ENCODE assay signal across 16 cellular contexts in genomic region chr11:8676458-8676857, GRCh38. TPM values are rescaled to one million over a fixed set of nuclear protein-coding genes. Genes with fewer than 3 reads are reported as not detected.
A peak's percentile ranks its signal among the peaks of the same experiment; 100 is the strongest.
DNase-seq lines count a peak whose midpoint lies in the region; ATAC-seq, FAIRE-seq and TF ChIP-seq lines count a peak whose summit lies in the region.
"Had no signal": no experiment of that assay in that cellular context is flagged by ENCODE, and none has a peak within 500 bp of the region (broad histone marks: within the 10 kb centered on the region; RNA-seq: fewer than 3 reads in every experiment).

No MANE protein-coding gene starts in this region.

- no peaks in the 10 kb centered on the region for H3K79me1 ChIP-seq in H9 (ENCODE audit: insufficient read depth, low read depth, low read length, poor library complexity, severe bottlenecking)
- H3K79me1 ChIP-seq in mesendoderm (ENCODE audit: low read length), result no peaks in the 10 kb centered on the region

- H3K23me2 ChIP-seq in H9 (ENCODE audit: insufficient read length, low read depth, low read length, poor library complexity, severe bottlenecking), result no peaks in the 10 kb centered on the region

- no peaks in the 10 kb centered on the region for H3K79me2 ChIP-seq in H9 (ENCODE audit: insufficient read depth, low read length)
- peaks cover 2% of the 10 kb centered on the region for H3K79me2 ChIP-seq in K562 (ENCODE audit: control insufficient read depth, insufficient read depth, low read length)
- H3K79me2 ChIP-seq in mesendoderm (ENCODE audit: control insufficient read depth, insufficient read depth, low read length), result no peaks in the 10 kb centered on the region

- no TSS peak for BruUV-seq in K562 (replicated peaks; lab: Mats Ljungman, UMichigan)

- H3K4me3 Mint-ChIP-seq in H9, result no peak overlapping the region
- H3K4me3 Mint-ChIP-seq: CD4-positive, alpha-beta memory T cell had no signal

- in situ Hi-C loops in K562 (cut with MboI), result no loop called here

- H4K91ac ChIP-seq in H9 (ENCODE audit: insufficient read length, low read depth, low read length), result no peak overlapping the region

- H2AFZ ChIP-seq in H9 (ENCODE audit: low read length) (no peak overlapping the region), K562 (ENCODE audit: low read depth, low read length) (no peak overlapping the region)

- no peaks in the 10 kb centered on the region for H3K27me3 ChIP-seq in H9 (ENCODE audit: insufficient read depth, low read length)
- no peaks in the 10 kb centered on the region for H3K27me3 ChIP-seq in K562 (ENCODE audit: control insufficient read depth in 2 of 2, insufficient read depth in 2 of 2, low read length in 2 of 2)
- no peaks in the 10 kb centered on the region for H3K27me3 ChIP-seq in mesendoderm (ENCODE audit: insufficient read depth, low read length, poor library complexity)

- peak overlapping the region in 2 of 3 experiments; percentile 9 to 78; a peak in 4 of 7 replicates for H3K27ac Mint-ChIP-seq in H9

- H2BK5ac ChIP-seq in H9 (ENCODE audit: insufficient read length, low read length) (no peak overlapping the region), mesendoderm (ENCODE audit: low read length) (no peak overlapping the region)

- no peak overlapping the region for H2BK20ac ChIP-seq in H9 (ENCODE audit: low read depth, low read length, poor library complexity, severe bottlenecking)

- H3K14ac ChIP-seq in H9 (ENCODE audit: insufficient read depth, low read length), result no peak overlapping the region

- H3K36me3 Mint-ChIP-seq in H9 (ENCODE audit: insufficient read depth in 1 of 3, low read depth in 3 of 3), result peaks cover 5 to 9% (median 8%) of the 10 kb centered on the region in 3 experiments

- H2AK5ac ChIP-seq in H9 (ENCODE audit: insufficient read length, low read length) (no peak overlapping the region), mesendoderm (ENCODE audit: low read length) (no peak overlapping the region)

- CTCF ChIA-PET in K562 (lab: Yijun Ruan, JAX; ENCODE audit: low intra/inter-chr PET ratio), result no interaction called here

- peaks cover 3% of the 10 kb centered on the region for H3K9me1 ChIP-seq in K562 (ENCODE audit: control insufficient read depth, insufficient read depth, low read length)

- no CpG with 5 or more reads among the region's 1 CpG for WGBS in H9 (ENCODE audit: extremely low coverage, insufficient read length, low lambda C conversion rate)
- WGBS in K562 (ENCODE audit: insufficient coverage, low coverage, missing lambda C conversion rate), result 67% methylated on average over 1 of the region's 1 CpG
- no CpG with 5 or more reads among the region's 1 CpG for WGBS in mesendoderm (ENCODE audit: extremely low coverage, insufficient coverage, low lambda C conversion rate)

- intact Hi-C loops in K562 (cut with micrococcal nuclease) (no loop called here), kidney (cut with DNase I) (no loop called here)

- FAIRE-seq in K562 (lab: Jason Lieb, UNC) (no peak), kidney (lab: Jason Lieb, UNC) (no peak)
- FAIRE-seq: GM12891, GM18507 had no signal

- H4K8ac ChIP-seq in H9 (replicated peaks; ENCODE audit: insufficient read length, low read depth, low read length) (no peak overlapping the region), mesendoderm (ENCODE audit: low read depth, low read length) (no peak overlapping the region)

- H3K4ac ChIP-seq in H9 (ENCODE audit: low read depth, low read length) (no peak overlapping the region), mesendoderm (ENCODE audit: low read depth, low read length) (no peak overlapping the region)

- H3K9ac ChIP-seq in H9 (ENCODE audit: extremely low read depth, insufficient read length, low read length) (no peak overlapping the region), K562 (ENCODE audit: insufficient read depth in 1 of 2, low read depth in 2 of 2, low read length in 2 of 2) (no peak overlapping the region), mesendoderm (ENCODE audit: low read length) (no peak overlapping the region), kidney (ENCODE audit: low read length in 2 of 2) (no peak overlapping the region)

- H2BK15ac ChIP-seq in H9 (ENCODE audit: low read depth, low read length) (no peak overlapping the region), mesendoderm (replicated peaks; ENCODE audit: low read depth) (no peak overlapping the region)

- DNase-seq in H9 (no peak), K562 (ENCODE audit: extremely low read depth in 1 of 4, low spot score in 3 of 4) (no peak), mesendoderm (no peak), kidney (no peak)
- DNase-seq: C1 segment of cervical spinal cord; Calu3; CD4-positive, alpha-beta memory T cell; COR-L47; DMS53; DMS79 treated with DMSO at 0.1 percent for 48 hours; GF-D8; HCEC 1CT had no signal

- no peak overlapping the region for H3K4me3 ChIP-seq in K562
- no peak overlapping the region for H3K4me3 ChIP-seq in mesendoderm (ENCODE audit: low read length)
- no peak overlapping the region for H3K4me3 ChIP-seq in kidney (ENCODE audit: low read length in 2 of 2)

- H3K56ac ChIP-seq in H9 (ENCODE audit: insufficient read length, low read depth, low read length) (no peak overlapping the region), mesendoderm (ENCODE audit: low read length) (peak overlapping the region; percentile 36)

- H4K20me1 ChIP-seq in H9 (ENCODE audit: control insufficient read depth, insufficient read depth, insufficient read length), result no peaks in the 10 kb centered on the region
- no peaks in the 10 kb centered on the region for H4K20me1 ChIP-seq in K562 (replicated peaks; ENCODE audit: control insufficient read depth, insufficient read depth, low read length)

- H4K5ac ChIP-seq in H9 (ENCODE audit: insufficient read length, low read depth, low read length) (no peak overlapping the region), mesendoderm (ENCODE audit: low read length) (no peak overlapping the region)

- H3K36me3 ChIP-seq in K562 (ENCODE audit: control insufficient read depth, insufficient read depth, low read length) (peaks cover 8% of the 10 kb centered on the region; the same call in 1 of the 3 replicates), mesendoderm (ENCODE audit: control insufficient read depth, insufficient read depth, low read length) (no peaks in the 10 kb centered on the region), kidney (ENCODE audit: control insufficient read depth in 1 of 2, insufficient read depth in 2 of 2, low read length in 2 of 2) (peaks cover 0 to 7% of the 10 kb centered on the region in 2 donors)

- H3K4me1 ChIP-seq in H9 (ENCODE audit: insufficient read depth, low read length) (peaks cover 9% of the 10 kb centered on the region; the same call in 1 of the 2 replicates), K562 (replicated peaks in 1 of 2; ENCODE audit: control insufficient read depth in 2 of 2, insufficient read depth in 2 of 2, low read length in 2 of 2) (no peaks in the 10 kb centered on the region; a peak in 1 of 5 replicates), mesendoderm (ENCODE audit: control insufficient read depth, low read depth, low read length) (peaks cover 7% of the 10 kb centered on the region), kidney (ENCODE audit: control insufficient read depth in 1 of 2, insufficient read depth in 1 of 2, low read depth in 1 of 2, low read length in 2 of 2) (peaks cover under 1 to 4% of the 10 kb centered on the region in 2 donors)

- peaks cover 28% of the 10 kb centered on the region in 2 experiments for H3K4me1 Mint-ChIP-seq in H9

- H3K27ac ChIP-seq in H9 (ENCODE audit: insufficient read length, low read depth, low read length) (no peak overlapping the region), K562 (ENCODE audit: extremely low read depth, low read depth, low read length) (no peak overlapping the region), mesendoderm (ENCODE audit: low read depth, low read length) (no peak overlapping the region), kidney (ENCODE audit: low read depth in 2 of 2, low read length in 2 of 2) (no peak overlapping the region)

- TF ChIP-seq EP300 in K562 (IDR thresholded peaks at IDR 0.05; ENCODE audit: low read length), result no peak

- no peak overlapping the region for H2BK120ac ChIP-seq in H9 (ENCODE audit: low read depth, low read length, poor library complexity, severe bottlenecking)
- no peak overlapping the region for H2BK120ac ChIP-seq in mesendoderm (ENCODE audit: low read depth, low read length)

- peaks cover 0 to 1% of the 10 kb centered on the region in 2 experiments; a peak in 1 of 5 replicates for H3K9me3 Mint-ChIP-seq in H9
- H3K9me3 Mint-ChIP-seq: CD4-positive, alpha-beta memory T cell had no signal

- no peak for ATAC-seq in K562
- no peak for ATAC-seq in HG03442 (IDR thresholded peaks at IDR 0.05; ENCODE audit: unreplicated experiment)
- no peak for ATAC-seq in HG02870 (IDR thresholded peaks at IDR 0.05; ENCODE audit: unreplicated experiment)

- no peak for TF ChIP-seq POLR2A in K562 (conservative IDR thresholded peaks at IDR 0.05)

- H3K4me2 ChIP-seq in H9 (ENCODE audit: insufficient read depth, insufficient read length, low read length) (no peak overlapping the region), K562 (ENCODE audit: insufficient read depth, low read length) (no peak overlapping the region), mesendoderm (ENCODE audit: low read length) (no peak overlapping the region)

- TF ChIP-seq CTCF in H9 (conservative IDR thresholded peaks at IDR 0.05), result no peak
- no peak for TF ChIP-seq CTCF in K562 (IDR thresholded peaks at IDR 0.05 in 2 of 3, conservative IDR thresholded peaks at IDR 0.05 in 1 of 3; ENCODE audit: insufficient read depth in 2 of 3, low read depth in 1 of 3, low read length in 3 of 3)
- no peak for TF ChIP-seq CTCF in kidney (IDR thresholded peaks at IDR 0.05; ENCODE audit: borderline replicate concordance, extremely low read depth, insufficient read depth)

- H3K18ac ChIP-seq in H9 (ENCODE audit: insufficient read length, low read depth, low read length), result no peak overlapping the region
- H3K18ac ChIP-seq in mesendoderm (ENCODE audit: low read length), result no peak overlapping the region

- POLR2A ChIA-PET in K562 (lab: Yijun Ruan, JAX), result no interaction called here

- no peak overlapping the region for H2BK12ac ChIP-seq in H9 (ENCODE audit: insufficient read length, low read depth, low read length)

- no peak for TF ChIP-seq RAD21 in K562 (CRISPR knock-in tag; conservative IDR thresholded peaks at IDR 0.05 in 1 of 2, IDR thresholded peaks at IDR 0.05 in 1 of 2)

- H3K23ac ChIP-seq in H9 (ENCODE audit: insufficient read length, low read depth, low read length) (no peak overlapping the region), mesendoderm (ENCODE audit: low read length) (no peak overlapping the region)

- no peaks in the 10 kb centered on the region for H3K9me3 ChIP-seq in H9 (ENCODE audit: control insufficient read depth, low read depth, low read length)
- no peaks in the 10 kb centered on the region for H3K9me3 ChIP-seq in K562 (replicated peaks; ENCODE audit: control insufficient read depth, insufficient read depth, low read depth, low read length)
- no peaks in the 10 kb centered on the region for H3K9me3 ChIP-seq in kidney (ENCODE audit: control insufficient read depth in 1 of 2, low read length in 2 of 2)

- no peaks in the 10 kb centered on the region for H3K27me3 Mint-ChIP-seq in H9 (ENCODE audit: low read depth)
- H3K27me3 Mint-ChIP-seq: CD4-positive, alpha-beta memory T cell had no signal

- H3T11ph ChIP-seq in H9 (ENCODE audit: low read length), result no peak overlapping the region

RNA-seq across cellular contexts. Expression of gene TRIM66, which starts 6.0 kb away (rescaled TPM):
- 2.0 and 2.1 TPM in 2 replicates for total RNA-seq in H9 (2021)
- total RNA-seq in K562 (2011; cell fraction: chromatin; rRNA removed; ENCODE audit: low replicate concordance), result 100 and 148 TPM in 2 replicates
- 31.2 and 37.6 TPM in 2 replicates for total RNA-seq in K562 (2011; cell fraction: nucleolus; rRNA removed)
- 33.7 and 43.8 TPM in 2 replicates for total RNA-seq in K562 (2011; cell fraction: nucleoplasm; rRNA removed)
- 1.9 and 4.6 TPM in 2 replicates for total RNA-seq in K562 (2014; rRNA removed)
- 5.4 and 8.1 TPM in 2 replicates for total RNA-seq in K562 (2014; rRNA removed; fragmentation: Illumina TruSeq; extraction: Trizol)
- 4.1 and 4.9 TPM in 2 replicates for total RNA-seq in K562 (2015; rRNA removed; fragmentation: Illumina TruSeq; extraction: Trizol)
- 5.9 and 6.7 TPM in 2 replicates for total RNA-seq in K562 (2021)
- 7.3 and 9.0 TPM in 2 replicates for polyA plus RNA-seq in K562 (2011; rRNA removed)
- polyA plus RNA-seq in K562 (2011; cell fraction: cytosol; rRNA removed), result 2.8 and 4.2 TPM in 2 replicates
- 26.4 and 34.2 TPM in 2 replicates for polyA plus RNA-seq in K562 (2011; cell fraction: nucleus; rRNA removed)
- polyA plus RNA-seq in K562 (2012), result 3.8 and 6.0 TPM in 2 replicates
- 4.5 and 4.9 TPM in 2 replicates for polyA plus RNA-seq in K562 (2014; fragmentation: Illumina TruSeq; extraction: Trizol)
- 1 to 10 TPM; 1.1 to 1.2 TPM for polyA plus RNA-seq in K562 (2014; fragmentation: Nextera tagmentation; extraction: Ambion mirVana)
- 5.1 and 6.7 TPM in 2 replicates for polyA plus RNA-seq in K562 (2014; rRNA removed)
- 25.1 and 26.9 TPM in 2 replicates for polyA minus RNA-seq in K562 (2011; rRNA and poly(A)+ RNA removed)
- polyA minus RNA-seq in K562 (2011; cell fraction: cytosol; rRNA and poly(A)+ RNA removed), result 3.0 TPM in 2 replicates
- 16.6 and 19.3 TPM in 2 replicates for polyA minus RNA-seq in K562 (2011; cell fraction: nucleus; rRNA and poly(A)+ RNA removed)
- 0.79 TPM for polyA plus RNA-seq in mesendoderm (2013, experiment 1 of 2)
- 0.87 TPM for polyA plus RNA-seq in mesendoderm (2013, experiment 2 of 2)
- total RNA-seq in kidney, result 25.7 TPM
- polyA plus RNA-seq in kidney (ENCODE audit: insufficient read depth, low read depth, low replicate concordance), result 1.4 TPM

RNA-seq across cellular contexts. Expression of gene RPL27A, which starts 6.1 kb away (rescaled TPM):
- total RNA-seq in H9 (2021) (1,150 and 1,152 TPM in 2 replicates), K562 (2014; rRNA removed) (2,206 and 2,540 TPM in 2 replicates), K562 (2014; rRNA removed; fragmentation: Illumina TruSeq; extraction: Trizol) (2,267 and 2,674 TPM in 2 replicates), K562 (2015; rRNA removed; fragmentation: Illumina TruSeq; extraction: Trizol) (2,745 and 2,768 TPM in 2 replicates), K562 (2021) (1,153 and 1,212 TPM in 2 replicates), kidney (664 TPM)
- 560 and 600 TPM in 2 replicates for total RNA-seq in K562 (2011; cell fraction: chromatin; rRNA removed; ENCODE audit: low replicate concordance)
- total RNA-seq in K562 (2011; cell fraction: nucleolus; rRNA removed), result 526 and 569 TPM in 2 replicates
- total RNA-seq in K562 (2011; cell fraction: nucleoplasm; rRNA removed), result 1,166 and 1,811 TPM in 2 replicates
- polyA plus RNA-seq in K562 (2011; rRNA removed) (1,586 and 1,654 TPM in 2 replicates), K562 (2014; fragmentation: Illumina TruSeq; extraction: Trizol) (3,464 and 4,241 TPM in 2 replicates), K562 (2014; fragmentation: Nextera tagmentation; extraction: Ambion mirVana) (100 to 1,000 TPM; 790 to 918 TPM), K562 (2014; rRNA removed) (3,280 and 3,385 TPM in 2 replicates), kidney (ENCODE audit: insufficient read depth, low read depth, low replicate concordance) (2,260 TPM)
- 1,514 and 1,625 TPM in 2 replicates for polyA plus RNA-seq in K562 (2011; cell fraction: cytosol; rRNA removed)
- polyA plus RNA-seq in K562 (2011; cell fraction: nucleus; rRNA removed), result 535 and 616 TPM in 2 replicates
- 1,939 and 1,982 TPM in 2 replicates for polyA plus RNA-seq in K562 (2012)
- 710 and 903 TPM in 2 replicates for polyA minus RNA-seq in K562 (2011; rRNA and poly(A)+ RNA removed)
- polyA minus RNA-seq in K562 (2011; cell fraction: cytosol; rRNA and poly(A)+ RNA removed), result 532 and 573 TPM in 2 replicates
- 291 and 482 TPM in 2 replicates for polyA minus RNA-seq in K562 (2011; cell fraction: nucleus; rRNA and poly(A)+ RNA removed)
- 2,670 TPM for polyA plus RNA-seq in mesendoderm (2013, experiment 1 of 2)
- polyA plus RNA-seq in mesendoderm (2013, experiment 2 of 2), result 2,699 TPM
